18 cellular contexts compared by ENCODE assay signal in the genomic region with DNA sequence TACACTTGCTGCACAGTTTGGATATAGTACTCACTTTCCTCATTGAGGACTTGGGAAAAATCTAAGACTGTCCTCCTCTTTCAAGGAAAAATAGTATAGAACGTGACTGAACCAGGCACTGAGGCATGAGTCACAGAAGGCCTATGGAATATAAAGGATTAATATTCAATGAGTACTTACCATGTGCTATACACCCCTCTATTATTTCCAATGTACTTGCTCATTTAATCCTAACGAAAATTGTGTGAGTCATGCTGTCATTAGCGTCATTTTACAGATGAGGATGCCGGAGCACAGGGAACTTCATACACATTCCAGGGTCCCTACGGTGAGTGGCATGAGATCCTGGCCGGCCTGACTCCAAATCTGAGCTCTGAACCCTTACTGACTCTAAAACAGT.
DNase-seq lines count a peak whose midpoint lies in the region; ATAC-seq and TF ChIP-seq lines count a peak whose summit lies in the region.
"Had no signal": no experiment of that assay in that cellular context is flagged by ENCODE, and none has a peak within 500 bp of the region (broad histone marks: within the 10 kb centered on the region; RNA-seq: fewer than 3 reads in every experiment).

No MANE protein-coding gene starts in this region.

- H3K27me3 ChIP-seq in A673 (replicated peaks; ENCODE audit: insufficient read depth, low read depth, low read length, poor library complexity) (no peaks in the 10 kb centered on the region), GM23338 (ENCODE audit: insufficient read depth) (no peaks in the 10 kb centered on the region), foreskin keratinocyte (no peaks in the 10 kb centered on the region), spleen (replicated peaks in 1 of 7) (no peaks in the 10 kb centered on the region)

- H3K36me3 Mint-ChIP-seq in GM23338 (ENCODE audit: low read depth) = no peaks in the 10 kb centered on the region
- H3K36me3 Mint-ChIP-seq: CD4-positive, alpha-beta memory T cell had no signal

- no peaks in the 10 kb centered on the region for H3K9me3 Mint-ChIP-seq in GM23338

- intact Hi-C loops in A673 (cut with micrococcal nuclease; ENCODE audit: unreplicated experiment) (no loop called here), spleen (cut with DNase I; ENCODE audit: low total_unique reads) (no loop called here)

- H3K4me2 ChIP-seq in GM23338 = no peak overlapping the region
- H3K4me2 ChIP-seq: A549 had no signal

- ATAC-seq in GM23338 (no peak), foreskin keratinocyte (peak; percentile 73), GM19035 (IDR thresholded peaks at IDR 0.05; ENCODE audit: unreplicated experiment) (no peak)
- ATAC-seq: A549 had no signal

- no peaks in the 10 kb centered on the region for H4K20me1 ChIP-seq in GM23338 (replicated peaks; ENCODE audit: insufficient read depth)

- H3K9me2 ChIP-seq in GM23338 (ENCODE audit: insufficient read depth) = no peaks in the 10 kb centered on the region; the same call in 1 of the 2 replicates

- no peak for TF ChIP-seq POLR2A in spleen (IDR thresholded peaks at IDR 0.05)

- no peak overlapping the region for H3K27ac ChIP-seq in A673 (ENCODE audit: low read depth, low read length, poor library complexity, severe bottlenecking)
- H3K27ac ChIP-seq in GM23338 (ENCODE audit: low read depth) = no peak overlapping the region
- no peak overlapping the region for H3K27ac ChIP-seq in foreskin keratinocyte
- H3K27ac ChIP-seq in spleen = no peak overlapping the region
- H3K27ac ChIP-seq: A549 had no signal

- BruUV-seq in A673 (replicated peaks; lab: Mats Ljungman, UMichigan) = no TSS peak

- H3K36me3 ChIP-seq in A673 (ENCODE audit: insufficient read depth, low read length, poor library complexity, severe bottlenecking) (no peaks in the 10 kb centered on the region), GM23338 (ENCODE audit: insufficient read depth) (no peaks in the 10 kb centered on the region), spleen (no peaks in the 10 kb centered on the region)
- H3K36me3 ChIP-seq: HAP-1 had no signal

- H3K4me1 ChIP-seq in A673 (ENCODE audit: insufficient read depth, low read length, poor library complexity, severe bottlenecking) (no peaks in the 10 kb centered on the region), GM23338 (ENCODE audit: insufficient read depth) (peaks cover 4% of the 10 kb centered on the region; the same call in 1 of the 2 replicates), foreskin keratinocyte (no peaks in the 10 kb centered on the region), spleen (no peaks in the 10 kb centered on the region)
- H3K4me1 ChIP-seq: A549, HAP-1 had no signal

- H3K4me3 ChIP-seq in A673 (ENCODE audit: low read depth, low read length, poor library complexity, severe bottlenecking) (no peak overlapping the region), GM23338 (no peak overlapping the region), spleen (no peak overlapping the region)
- H3K4me3 ChIP-seq: A549, HAP-1 had no signal

- H3K9me3 ChIP-seq in A673 (ENCODE audit: low read depth, low read length, poor library complexity, severe bottlenecking) (no peaks in the 10 kb centered on the region), spleen (no peaks in the 10 kb centered on the region)
- H3K9me3 ChIP-seq: A549, HAP-1 had no signal

- WGBS in spleen, 5 donors = 73 to 89% (median 85%) methylated on average over 6 of the region's 6 CpGs

- peaks cover 4% of the 10 kb centered on the region for H3K27me3 Mint-ChIP-seq in GM23338 (ENCODE audit: insufficient read depth, low read depth, poor library complexity)
- H3K27me3 Mint-ChIP-seq: CD4-positive, alpha-beta memory T cell had no signal

- no peaks in the 10 kb centered on the region for H3F3A ChIP-seq in GM23338 (replicated peaks; ENCODE audit: low read depth)

- H2AFZ ChIP-seq in GM23338 = no peak overlapping the region

- peak; percentile 48 for DNase-seq in A673 (ENCODE audit: low spot score)
- DNase-seq in GM23338 (ENCODE audit: low spot score) = no peak
- DNase-seq in NCI-H69 (lab: John Stamatoyannopoulos, UW) = peak; percentile 13
- DNase-seq in foreskin keratinocyte = peak in 1 of 2 donors; percentile 84
- DNase-seq in spleen = no peak
- no peak for DNase-seq in HCEC 1CT
- DNase-seq in NCI-H82 (lab: John Stamatoyannopoulos, UW) = no peak
- DNase-seq: 8988T; C1 segment of cervical spinal cord; Calu3; CD4-positive, alpha-beta memory T cell; COR-L47; DMS53; DMS79 treated with DMSO at 0.1 percent for 48 hours; GOT3 had no signal

- CTCF ChIA-PET in A673 (lab: Charles Lee) = no interaction called here

- H3K27ac Mint-ChIP-seq in GM23338 = 0 out of 2 replicates have a peak overlapping the region, but pooled peaks have one; percentile 64
- H3K27ac Mint-ChIP-seq: CD4-positive, alpha-beta memory T cell had no signal

- H3K4me1 Mint-ChIP-seq in GM23338 = peaks cover 2% of the 10 kb centered on the region
- H3K4me1 Mint-ChIP-seq: CD4-positive, alpha-beta memory T cell had no signal

- TF ChIP-seq CTCF in A673 (conservative IDR thresholded peaks at IDR 0.05; ENCODE audit: low read depth, low read length) (no peak), GM23338 (conservative IDR thresholded peaks at IDR 0.05; ENCODE audit: low read depth in 2 of 2) (no peak), foreskin keratinocyte (conservative IDR thresholded peaks at IDR 0.05) (no peak), spleen (IDR thresholded peaks at IDR 0.05 in 8 of 11, conservative IDR thresholded peaks at IDR 0.05 in 3 of 11) (no peak)

- H3K79me2 ChIP-seq in GM23338 (replicated peaks; ENCODE audit: insufficient read depth) = no peaks in the 10 kb centered on the region

- no peak overlapping the region for H3K4me3 Mint-ChIP-seq in GM23338
- H3K4me3 Mint-ChIP-seq: CD4-positive, alpha-beta memory T cell had no signal

- POLR2A ChIA-PET in A673 (lab: Charles Lee; ENCODE audit: low non-redundant PET) = no interaction called here

TF ChIP-seq in GM23338, 12 proteins besides CTCF, POLR2A, EP300 and RAD21 (continues in another document):
- TF ChIP-seq, protein P1, sequence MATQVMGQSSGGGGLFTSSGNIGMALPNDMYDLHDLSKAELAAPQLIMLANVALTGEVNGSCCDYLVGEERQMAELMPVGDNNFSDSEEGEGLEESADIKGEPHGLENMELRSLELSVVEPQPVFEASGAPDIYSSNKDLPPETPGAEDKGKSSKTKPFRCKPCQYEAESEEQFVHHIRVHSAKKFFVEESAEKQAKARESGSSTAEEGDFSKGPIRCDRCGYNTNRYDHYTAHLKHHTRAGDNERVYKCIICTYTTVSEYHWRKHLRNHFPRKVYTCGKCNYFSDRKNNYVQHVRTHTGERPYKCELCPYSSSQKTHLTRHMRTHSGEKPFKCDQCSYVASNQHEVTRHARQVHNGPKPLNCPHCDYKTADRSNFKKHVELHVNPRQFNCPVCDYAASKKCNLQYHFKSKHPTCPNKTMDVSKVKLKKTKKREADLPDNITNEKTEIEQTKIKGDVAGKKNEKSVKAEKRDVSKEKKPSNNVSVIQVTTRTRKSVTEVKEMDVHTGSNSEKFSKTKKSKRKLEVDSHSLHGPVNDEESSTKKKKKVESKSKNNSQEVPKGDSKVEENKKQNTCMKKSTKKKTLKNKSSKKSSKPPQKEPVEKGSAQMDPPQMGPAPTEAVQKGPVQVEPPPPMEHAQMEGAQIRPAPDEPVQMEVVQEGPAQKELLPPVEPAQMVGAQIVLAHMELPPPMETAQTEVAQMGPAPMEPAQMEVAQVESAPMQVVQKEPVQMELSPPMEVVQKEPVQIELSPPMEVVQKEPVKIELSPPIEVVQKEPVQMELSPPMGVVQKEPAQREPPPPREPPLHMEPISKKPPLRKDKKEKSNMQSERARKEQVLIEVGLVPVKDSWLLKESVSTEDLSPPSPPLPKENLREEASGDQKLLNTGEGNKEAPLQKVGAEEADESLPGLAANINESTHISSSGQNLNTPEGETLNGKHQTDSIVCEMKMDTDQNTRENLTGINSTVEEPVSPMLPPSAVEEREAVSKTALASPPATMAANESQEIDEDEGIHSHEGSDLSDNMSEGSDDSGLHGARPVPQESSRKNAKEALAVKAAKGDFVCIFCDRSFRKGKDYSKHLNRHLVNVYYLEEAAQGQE (IDR thresholded peaks at IDR 0.05; ENCODE audit: unreplicated experiment) = no peak
- TF ChIP-seq STAT1 (IDR thresholded peaks at IDR 0.05; ENCODE audit: unreplicated experiment) (no peak), CREB1 (CRISPR knock-in tag; IDR thresholded peaks at IDR 0.05; ENCODE audit: low read depth) (no peak), POLR2AphosphoS5 (IDR thresholded peaks at IDR 0.05; ENCODE audit: low read depth) (no peak), NANOG (IDR thresholded peaks at IDR 0.05; ENCODE audit: borderline replicate concordance) (no peak), EZH2 (IDR thresholded peaks at IDR 0.05; ENCODE audit: low read depth, unreplicated experiment) (no peak), ZNF331 (CRISPR knock-in tag; IDR thresholded peaks at IDR 0.05; ENCODE audit: low read depth) (no peak), ZNF114 (CRISPR knock-in tag; IDR thresholded peaks at IDR 0.05) (no peak), EZH2phosphoT487 (IDR thresholded peaks at IDR 0.05; ENCODE audit: unreplicated experiment) (no peak), JUNB (IDR thresholded peaks at IDR 0.05; ENCODE audit: unreplicated experiment) (no peak)
- TF ChIP-seq, protein P2, sequence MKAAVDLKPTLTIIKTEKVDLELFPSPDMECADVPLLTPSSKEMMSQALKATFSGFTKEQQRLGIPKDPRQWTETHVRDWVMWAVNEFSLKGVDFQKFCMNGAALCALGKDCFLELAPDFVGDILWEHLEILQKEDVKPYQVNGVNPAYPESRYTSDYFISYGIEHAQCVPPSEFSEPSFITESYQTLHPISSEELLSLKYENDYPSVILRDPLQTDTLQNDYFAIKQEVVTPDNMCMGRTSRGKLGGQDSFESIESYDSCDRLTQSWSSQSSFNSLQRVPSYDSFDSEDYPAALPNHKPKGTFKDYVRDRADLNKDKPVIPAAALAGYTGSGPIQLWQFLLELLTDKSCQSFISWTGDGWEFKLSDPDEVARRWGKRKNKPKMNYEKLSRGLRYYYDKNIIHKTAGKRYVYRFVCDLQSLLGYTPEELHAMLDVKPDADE (IDR thresholded peaks at IDR 0.05) = no peak

Comparison
In these comparisons a context has a peak if more than half of its experiments do, and no peak if none do; other contexts are left out.
1. DNase-seq: peak in A673 (single experiment) and NCI-H69 (single experiment); none in GM23338 (single experiment), spleen (single experiment), HCEC 1CT (single experiment) and NCI-H82 (single experiment).